ENCODE assay signal across 10 cellular contexts in the genomic region with DNA sequence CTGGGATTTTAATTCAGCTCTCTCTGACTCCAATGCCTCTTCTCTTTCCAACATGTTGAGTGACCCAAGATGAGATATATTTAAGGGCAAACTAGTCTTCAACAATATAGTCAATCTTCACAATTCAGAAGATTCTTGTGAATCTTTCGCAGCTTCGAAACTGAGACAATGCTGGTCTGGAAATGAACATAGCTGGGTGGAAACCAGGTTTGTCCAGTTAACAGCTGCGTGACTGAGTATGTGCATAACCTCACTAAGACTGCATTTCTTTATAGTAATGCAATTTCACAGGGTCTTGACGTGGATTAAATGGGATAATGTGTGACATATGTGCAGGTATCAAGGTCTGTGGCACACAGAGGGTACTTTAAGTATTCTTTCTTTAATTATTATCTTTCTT. TPM values are rescaled to one million over a fixed set of nuclear protein-coding genes. Genes with fewer than 3 reads are reported as not detected.
"Had no signal": no experiment of that assay in that cellular context is flagged by ENCODE, and none has a peak within 500 bp of the region (broad histone marks: within the 10 kb centered on the region; RNA-seq: fewer than 3 reads in every experiment).

No MANE protein-coding gene starts in this region.

- H3K36me3 ChIP-seq: HAP-1 had no signal

- H3K9me3 ChIP-seq: HAP-1 had no signal

- DNase-seq: GM23248, GOT3, H7, H9, HCEC 1CT, HFFc6 had no signal

- H3K9ac ChIP-seq: GM23248 had no signal

- H3K4me1 ChIP-seq: HAP-1 had no signal

- H3K4me3 ChIP-seq: GM23248, GM23338, HAP-1 had no signal

- H2AFZ ChIP-seq: GM23248, GM23338 had no signal

- H3K4me2 ChIP-seq: GM23338 had no signal

- ATAC-seq: GM23338, HCT116 had no signal

- H3K27ac ChIP-seq: GM23248 had no signal

RNA-seq across cellular contexts. Expression of gene PTPRT, which starts 18.9 kb away (rescaled TPM):
- total RNA-seq: GM23248, GM23338, H4, HFFc6 had no signal
- polyA plus RNA-seq: GM23248, GM23338 had no signal
